Comparison of ENCODE assay signal across 8 cellular contexts in genomic region chr10:13074562-13075451, GRCh38. TPM values are rescaled to one million over a fixed set of nuclear protein-coding genes. Genes with fewer than 3 reads are reported as not detected.
DNase-seq lines count a peak whose midpoint lies in the region; ATAC-seq lines count a peak whose summit lies in the region.

No MANE protein-coding gene starts in this region.

- 16 to 19% methylated on average over 18 of the region's 18 CpGs for WGBS in aorta, 2 donors

- DNase-seq in Daoy (ENCODE audit: low read depth) (peak; percentile 71), KG1 (lab: John Stamatoyannopoulos, UW) (peak; percentile 48), RKO (ENCODE audit: low spot score) (peak; percentile 86), glomerular visceral epithelial cell (ENCODE audit: extremely low spot score) (peak; percentile 67), pons (ENCODE audit: low spot score) (peak; percentile 58), aorta (peak; percentile 76 to 90)
- peak; percentile 49 for DNase-seq in activated naive CD4-positive, alpha-beta T cell treated with Interleukin-2 at 50 U/mL for 16 hours

- peak; percentile 76 for ATAC-seq in aorta (ENCODE audit: low FRiP score)
- ATAC-seq in HG02852 (IDR thresholded peaks at IDR 0.05; ENCODE audit: unreplicated experiment): no peak

- H3K4me1 ChIP-seq in aorta (ENCODE audit: control insufficient read depth in 1 of 2, insufficient read depth in 2 of 2, low read length in 2 of 2): no peaks in the 10 kb centered on the region

- intact Hi-C loops in aorta (cut with DNase I): loop anchor here (5.0 to 10.0 kb wide), 4 partner anchors 358 to 813 kb away; no protein-coding TSS in a partner anchor

- peaks cover 5% of the 10 kb centered on the region for H3K9me3 ChIP-seq in aorta (ENCODE audit: control insufficient read depth, low read length)

- no peak overlapping the region for H3K27ac ChIP-seq in aorta (ENCODE audit: low read depth in 1 of 2, low read length in 2 of 2)

- H3K27me3 ChIP-seq in aorta (ENCODE audit: control insufficient read depth in 1 of 2, insufficient read depth in 2 of 2, low read length in 1 of 2): no peaks in the 10 kb centered on the region

- no peak overlapping the region for H3K4me3 ChIP-seq in aorta (ENCODE audit: low read length in 2 of 2)

- H3K36me3 ChIP-seq in aorta (ENCODE audit: control insufficient read depth in 1 of 2, insufficient read depth in 2 of 2, low read length in 1 of 2): no peaks in the 10 kb centered on the region

RNA-seq across cellular contexts. Expression of gene OPTN, which starts 25.2 kb away (rescaled TPM):
- total RNA-seq in Daoy (2014; rRNA removed; shearing (Covaris generic)): 27.8 and 32.1 TPM in 2 replicates
- 100 to 1,000 TPM in 1 of 2 donors, 10 to 100 TPM in 1; 87.4 to 107 TPM for total RNA-seq in aorta
- 100 to 1,000 TPM in 1 of 2 donors, 10 to 100 TPM in 1; 92.0 to 115 TPM for polyA plus RNA-seq in aorta
